In genomic region chr11:30091246-30091645, GRCh38 we compare ENCODE assay signal across 15 cellular contexts.
A peak's percentile ranks its signal among the peaks of the same experiment; 100 is the strongest.
DNase-seq lines count a peak whose midpoint lies in the region; ATAC-seq and TF ChIP-seq lines count a peak whose summit lies in the region.
"Had no signal": no experiment of that assay in that cellular context is flagged by ENCODE, and none has a peak within 500 bp of the region (broad histone marks: within the 10 kb centered on the region; RNA-seq: fewer than 3 reads in every experiment).

No MANE protein-coding gene starts in this region.

- DNase-seq in upper lobe of right lung (no peak), NCI-H1930 (lab: John Stamatoyannopoulos, UW) (no peak)
- DNase-seq in stimulated activated CD4-positive, alpha-beta T cell treated with anti-CD3 and anti-CD28 coated beads, Interleukin-2, amount 100 ng/mL, for 48 hours = no peak
- DNase-seq: CD8-positive, alpha-beta T cell; COR-L47; DMS153; DMS79 treated with DMSO at 0.1 percent for 48 hours; GDM1; HCEC 1CT; HFFc6; KG1 had no signal

- H3K36me3 ChIP-seq in upper lobe of right lung = no peaks in the 10 kb centered on the region

- no peak overlapping the region for H3K4me3 ChIP-seq in upper lobe of right lung
- H3K4me3 ChIP-seq: A549 had no signal

- H3K4me1 ChIP-seq in upper lobe of right lung = no peaks in the 10 kb centered on the region
- H3K4me1 ChIP-seq: A549 had no signal

- intact Hi-C loops in upper lobe of right lung (cut with DNase I) = no loop called here

- TF ChIP-seq CTCF in upper lobe of right lung (IDR thresholded peaks at IDR 0.05) = no peak

- ATAC-seq in GM19452 (IDR thresholded peaks at IDR 0.05; ENCODE audit: unreplicated experiment) (peak; percentile 66), HG03135 (IDR thresholded peaks at IDR 0.05; ENCODE audit: unreplicated experiment) (peak; percentile 37), HG03354 (IDR thresholded peaks at IDR 0.05; ENCODE audit: poor library complexity, severe bottlenecking, unreplicated experiment) (peak; percentile 71), upper lobe of right lung (no peak)
- ATAC-seq: A549; CD8-positive, alpha-beta T cell had no signal

- no peaks in the 10 kb centered on the region for H3K9me3 ChIP-seq in upper lobe of right lung
- H3K9me3 ChIP-seq: A549 had no signal

- no peak overlapping the region for H3K27ac ChIP-seq in upper lobe of right lung
- H3K27ac ChIP-seq: A549 had no signal

- H3K27me3 ChIP-seq in upper lobe of right lung = no peaks in the 10 kb centered on the region
